15 cellular contexts compared by ENCODE assay signal in the genomic region with DNA sequence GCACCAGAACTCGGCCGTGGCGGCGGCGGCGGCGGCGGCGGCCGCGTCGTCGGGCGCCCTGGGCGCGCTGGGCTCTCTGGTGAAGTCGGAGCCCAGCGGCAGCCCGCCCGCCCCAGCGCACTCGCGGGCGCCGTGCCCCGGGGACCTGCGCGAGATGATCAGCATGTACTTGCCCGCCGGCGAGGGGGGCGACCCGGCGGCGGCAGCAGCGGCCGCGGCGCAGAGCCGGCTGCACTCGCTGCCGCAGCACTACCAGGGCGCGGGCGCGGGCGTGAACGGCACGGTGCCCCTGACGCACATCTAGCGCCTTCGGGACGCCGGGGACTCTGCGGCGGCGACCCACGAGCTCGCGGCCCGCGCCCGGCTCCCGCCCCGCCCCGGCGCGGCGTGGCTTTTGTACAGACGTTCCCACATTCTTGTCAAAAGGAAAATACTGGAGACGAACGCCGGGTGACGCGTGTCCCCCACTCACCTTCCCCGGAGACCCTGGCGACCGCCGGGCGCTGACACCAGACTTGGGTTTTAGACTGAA. TPM values are rescaled to one million over a fixed set of nuclear protein-coding genes. Genes with fewer than 3 reads are reported as not detected.
DNase-seq lines count a peak whose midpoint lies in the region; ATAC-seq and TF ChIP-seq lines count a peak whose summit lies in the region.
"Had no signal": no experiment of that assay in that cellular context is flagged by ENCODE, and none has a peak within 500 bp of the region (broad histone marks: within the 10 kb centered on the region; RNA-seq: fewer than 3 reads in every experiment).

No MANE protein-coding gene starts in this region.

- H2AFZ ChIP-seq in neural progenitor cell (replicated peaks), result no peak overlapping the region
- no peak overlapping the region for H2AFZ ChIP-seq in GM23248

- no peak for ATAC-seq in activated CD4-positive, CD25-positive, alpha-beta regulatory T cell treated with anti-CD3 and anti-CD28 coated beads, Interleukin-2, amount 50 U/mL, for 24 hours

- H3K4me1 Mint-ChIP-seq in T-helper 2 cell treated with Interferon-gamma antibody and Interleukin-4, amounts not matched to agents 5 μg/mL and 100 μg/mL, for 36 hours (ENCODE audit: low read depth), result no peaks in the 10 kb centered on the region
- H3K4me1 Mint-ChIP-seq in neural progenitor cell, result peaks cover 41% of the 10 kb centered on the region

- peaks cover 89% of the 10 kb centered on the region for H3K27me3 ChIP-seq in neural progenitor cell
- peaks cover 69% of the 10 kb centered on the region for H3K27me3 ChIP-seq in GM23248 (replicated peaks; ENCODE audit: insufficient read depth)

- H4K20me1 ChIP-seq in neural progenitor cell (ENCODE audit: low read depth) (peaks cover 50% of the 10 kb centered on the region), GM23248 (ENCODE audit: insufficient read depth) (no peaks in the 10 kb centered on the region)

- H3K27me3 Mint-ChIP-seq in T-helper 2 cell treated with Interferon-gamma antibody and Interleukin-4, amounts not matched to agents 5 μg/mL and 100 μg/mL, for 36 hours (ENCODE audit: low read depth), result peaks cover 59% of the 10 kb centered on the region
- peaks cover 24% of the 10 kb centered on the region for H3K27me3 Mint-ChIP-seq in neural progenitor cell (ENCODE audit: insufficient read depth, low read depth)

- H3K9me3 ChIP-seq in HEK293 (ENCODE audit: control insufficient read depth, insufficient read depth, low read depth, low read length) (no peaks in the 10 kb centered on the region), neural progenitor cell (ENCODE audit: low read depth) (no peaks in the 10 kb centered on the region), GM23248 (ENCODE audit: low read depth) (no peaks in the 10 kb centered on the region)
- H3K9me3 ChIP-seq: vagina had no signal

- H3K4me3 ChIP-seq in HEK293 (ENCODE audit: low read depth, low read length), result no peak overlapping the region
- H3K4me3 ChIP-seq in coronary artery, result peak overlapping the region; percentile 7
- H3K4me3 ChIP-seq in neural progenitor cell, result peak overlapping the region; percentile 54
- H3K4me3 ChIP-seq in GM23248, result no peak overlapping the region
- H3K4me3 ChIP-seq: SJSA1, vagina had no signal

- 2 to 3% methylated on average over 42 to 76 of the region's 80 CpGs for WGBS in GM23248 (ENCODE audit: low coverage in 1 of 2, low lambda C conversion rate in 2 of 2, missing lambda C conversion rate in 2 of 2), 2 experiments

- H3F3A ChIP-seq in neural progenitor cell (ENCODE audit: low read depth) (peaks cover 58% of the 10 kb centered on the region), GM23248 (ENCODE audit: insufficient read depth) (no peaks in the 10 kb centered on the region)

- no peaks in the 10 kb centered on the region for H3K9me2 ChIP-seq in GM23248 (ENCODE audit: insufficient read depth)

- H3K79me2 ChIP-seq in neural progenitor cell (ENCODE audit: low read depth), result peaks cover 9% of the 10 kb centered on the region
- H3K79me2 ChIP-seq in GM23248 (ENCODE audit: insufficient read depth), result no peaks in the 10 kb centered on the region

- H3K27ac ChIP-seq in HEK293 (ENCODE audit: extremely low read depth, low read depth, low read length), result no peak overlapping the region
- H3K27ac ChIP-seq in coronary artery, result no peak overlapping the region
- H3K27ac ChIP-seq in neural progenitor cell, result no peak overlapping the region
- no peak overlapping the region for H3K27ac ChIP-seq in GM23248
- H3K27ac ChIP-seq: SJSA1, vagina had no signal

- TF ChIP-seq CTCF in HEK293 (tag by site-specific recombination; IDR thresholded peaks at IDR 0.05) (no peak), coronary artery (IDR thresholded peaks at IDR 0.05) (no peak), neural progenitor cell (IDR thresholded peaks at IDR 0.05) (no peak)

- H3K4me1 ChIP-seq in HEK293 (ENCODE audit: control insufficient read depth, insufficient read depth, low read length) (no peaks in the 10 kb centered on the region), neural progenitor cell (peaks cover 46% of the 10 kb centered on the region), GM23248 (ENCODE audit: insufficient read depth) (no peaks in the 10 kb centered on the region)
- H3K4me1 ChIP-seq: SJSA1 had no signal

- H3K4me3 Mint-ChIP-seq in T-helper 2 cell treated with Interferon-gamma antibody and Interleukin-4, amounts not matched to agents 5 μg/mL and 100 μg/mL, for 36 hours, result no peak overlapping the region
- peak overlapping the region; percentile 94 for H3K4me3 Mint-ChIP-seq in neural progenitor cell

- POLR2A ChIA-PET in HEK293 (lab: Yijun Ruan, JAX), result no interaction called here

- peak overlapping the region; percentile 87 for H3K4me2 ChIP-seq in neural progenitor cell
- H3K4me2 ChIP-seq in GM23248 (ENCODE audit: unreplicated experiment), result no peak overlapping the region

- H3K36me3 ChIP-seq in HEK293 (ENCODE audit: control insufficient read depth in 2 of 2, insufficient read depth in 1 of 2, low read length in 2 of 2) (no peaks in the 10 kb centered on the region), neural progenitor cell (no peaks in the 10 kb centered on the region), GM23248 (ENCODE audit: low read depth) (no peaks in the 10 kb centered on the region)
- H3K36me3 ChIP-seq: SJSA1, vagina had no signal

- H3K9me3 Mint-ChIP-seq in T-helper 2 cell treated with Interferon-gamma antibody and Interleukin-4, amounts not matched to agents 5 μg/mL and 100 μg/mL, for 36 hours, result peaks cover 7% of the 10 kb centered on the region
- no peaks in the 10 kb centered on the region for H3K9me3 Mint-ChIP-seq in neural progenitor cell

- H3K27ac Mint-ChIP-seq in T-helper 2 cell treated with Interferon-gamma antibody and Interleukin-4, amounts not matched to agents 5 μg/mL and 100 μg/mL, for 36 hours, result peak overlapping the region; percentile 72
- H3K27ac Mint-ChIP-seq in neural progenitor cell, result peak overlapping the region; percentile 61

- CTCF ChIA-PET in HEK293 (lab: Yijun Ruan, JAX), result no interaction called here

- peaks cover 2% of the 10 kb centered on the region for H3K36me3 Mint-ChIP-seq in T-helper 2 cell treated with Interferon-gamma antibody and Interleukin-4, amounts not matched to agents 5 μg/mL and 100 μg/mL, for 36 hours (ENCODE audit: low read depth)
- H3K36me3 Mint-ChIP-seq in neural progenitor cell, result peaks cover 14% of the 10 kb centered on the region

- no peak for DNase-seq in T-helper 2 cell treated with Interferon-gamma antibody and Interleukin-4, amounts not matched to agents 5 μg/mL and 100 μg/mL, for 36 hours (ENCODE audit: low spot score)
- DNase-seq in T-helper 2 cell (no peak), coronary artery (ENCODE audit: low spot score) (no peak), neural progenitor cell (ENCODE audit: low spot score) (peak; percentile 57), ACHN (no peak), GM23248 (no peak)
- DNase-seq: KBM-7; mammary epithelial cell; NCI-H1436 treated with DMSO at 0.1 percent for 48 hours; stimulated activated CD8-positive, alpha-beta memory T cell treated with anti-CD3 and anti-CD28 coated beads, Interleukin-4, amount 100 ng/mL, for 48 hours had no signal

- H3K9ac ChIP-seq in neural progenitor cell (no peak overlapping the region), GM23248 (no peak overlapping the region)

- in situ Hi-C loops in ACHN (cut with HindIII; ENCODE audit: low pct_ligation_motif_present, low pct_unique_long_range_greater_than_20kb, low sequenced_read_pairs) (no loop called here), GM23248 (cut with MboI) (no loop called here)

TF ChIP-seq in HEK293, 187 proteins besides CTCF, POLR2A, EP300 and RAD21:
- TF ChIP-seq EGR2 (tag by site-specific recombination; IDR thresholded peaks at IDR 0.05; ENCODE audit: low read depth), result no peak
- peak; percentile 60; the same call in 1 of the 2 replicates for TF ChIP-seq ZBTB8A (tag by site-specific recombination; IDR thresholded peaks at IDR 0.05)
- TF ChIP-seq ZBTB1 (tag by site-specific recombination; IDR thresholded peaks at IDR 0.05), result no peak

RNA-seq across cellular contexts. Expression of a gene that starts 1.6 kb away (rescaled TPM):
- 3.3 and 4.7 TPM in 2 replicates for total RNA-seq in neural progenitor cell (ENCODE audit: low replicate concordance)
- total RNA-seq in GM23248 (2014; rRNA removed; shearing (Covaris generic)), result not detected in 2 replicates
- polyA plus RNA-seq in GM23248 (2016; fragmentation: Nextera tagmentation; extraction: Ambion mirVana), result not detected in 2 replicates
- total RNA-seq: mammary epithelial cell, pulmonary artery endothelial cell, SJSA1, vagina had no signal
- polyA plus RNA-seq: mammary epithelial cell had no signal

Comparison
In these comparisons a context has a peak if more than half of its experiments do, and no peak if none do; other contexts are left out.
1. H3K4me3 ChIP-seq: peak in coronary artery (single experiment) and neural progenitor cell (single experiment); none in HEK293 (single experiment) and GM23248 (single experiment).